Comparison of ENCODE assay signal across 1 cellular context in genomic region chr11:94754335-94754734, GRCh38.
TF ChIP-seq lines count a peak whose summit lies in the region.

No MANE protein-coding gene starts in this region.

TF ChIP-seq in HepG2, 621 proteins besides CTCF, POLR2A, EP300 and RAD21:
- TF ChIP-seq RXRB (CRISPR knock-in tag; IDR thresholded peaks at IDR 0.05; ENCODE audit: borderline replicate concordance) (no peak), ZNF816 (CRISPR knock-in tag; IDR thresholded peaks at IDR 0.05; ENCODE audit: borderline replicate concordance) (no peak), NR3C1 (CRISPR knock-in tag; IDR thresholded peaks at IDR 0.05) (no peak), NKX3-1 (CRISPR knock-in tag; IDR thresholded peaks at IDR 0.05) (no peak), HNRNPLL (IDR thresholded peaks at IDR 0.05; ENCODE audit: low read depth, low read length, poor library complexity, severe bottlenecking) (no peak), ZFY (CRISPR knock-in tag; IDR thresholded peaks at IDR 0.05) (no peak), HDAC1 (CRISPR knock-in tag; IDR thresholded peaks at IDR 0.05) (no peak), ZC3H13 (CRISPR knock-in tag; IDR thresholded peaks at IDR 0.05) (no peak), THAP7 (CRISPR knock-in tag; IDR thresholded peaks at IDR 0.05) (no peak)
- TF ChIP-seq, protein P1, sequence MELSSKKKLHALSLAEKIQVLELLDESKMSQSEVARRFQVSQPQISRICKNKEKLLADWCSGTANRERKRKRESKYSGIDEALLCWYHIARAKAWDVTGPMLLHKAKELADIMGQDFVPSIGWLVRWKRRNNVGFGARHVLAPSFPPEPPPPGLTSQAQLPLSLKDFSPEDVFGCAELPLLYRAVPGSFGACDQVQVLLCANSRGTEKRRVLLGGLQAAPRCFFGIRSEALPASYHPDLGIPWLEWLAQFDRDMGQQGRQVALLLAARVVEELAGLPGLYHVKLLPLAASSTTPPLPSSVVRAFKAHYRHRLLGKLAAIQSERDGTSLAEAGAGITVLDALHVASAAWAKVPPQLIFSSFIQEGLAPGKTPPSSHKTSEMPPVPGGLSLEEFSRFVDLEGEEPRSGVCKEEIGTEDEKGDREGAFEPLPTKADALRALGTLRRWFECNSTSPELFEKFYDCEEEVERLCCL (CRISPR knock-in tag; IDR thresholded peaks at IDR 0.05; ENCODE audit: borderline replicate concordance), result no peak
